10 cellular contexts compared by ENCODE assay signal in the genomic region with DNA sequence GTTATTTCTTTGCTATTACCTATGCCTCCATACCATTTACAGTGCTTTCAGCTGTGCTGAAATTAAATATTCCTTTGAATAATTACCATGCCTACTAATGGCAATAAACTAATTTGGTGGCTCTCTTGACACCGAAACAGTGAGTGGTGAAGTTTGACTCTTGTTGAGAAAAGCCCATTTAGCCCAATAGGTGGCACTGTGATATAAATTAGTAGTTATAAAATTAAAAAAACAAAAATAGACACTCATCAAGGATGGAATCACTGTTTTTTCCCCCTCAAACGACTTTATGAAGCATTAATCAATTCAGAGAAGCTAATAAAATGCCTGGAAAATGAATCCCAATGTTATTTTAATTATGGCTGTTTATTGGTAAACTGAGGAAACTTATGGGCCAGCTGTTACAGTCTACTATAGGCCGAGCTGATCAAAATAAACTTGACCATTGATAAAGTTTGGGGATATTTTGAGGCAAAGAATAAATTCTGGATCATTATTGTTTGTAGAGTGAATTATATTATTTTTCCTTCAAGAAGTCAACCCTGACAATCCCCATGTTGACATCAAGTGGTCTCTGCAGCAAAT.
DNase-seq lines count a peak whose midpoint lies in the region; ATAC-seq and TF ChIP-seq lines count a peak whose summit lies in the region.
"Had no signal": no experiment of that assay in that cellular context is flagged by ENCODE, and none has a peak within 500 bp of the region (broad histone marks: within the 10 kb centered on the region; RNA-seq: fewer than 3 reads in every experiment).

No MANE protein-coding gene starts in this region.

- no peaks in the 10 kb centered on the region for H3K9me2 ChIP-seq in SU-DHL-6 (replicated peaks; ENCODE audit: insufficient read depth, low read length)

- no peak overlapping the region for H3K4me2 ChIP-seq in SU-DHL-6 (ENCODE audit: low read depth, low read length, poor library complexity, severe bottlenecking)

- no peak overlapping the region for H3K4me3 ChIP-seq in AG10803 (ENCODE audit: low read length)
- no peak overlapping the region for H3K4me3 ChIP-seq in SU-DHL-6 (ENCODE audit: insufficient read depth, low read length, poor library complexity, severe bottlenecking)
- no peak overlapping the region for H3K4me3 ChIP-seq in kidney epithelial cell (ENCODE audit: low read depth, low read length)
- H3K4me3 ChIP-seq: ovary had no signal

- H2AFZ ChIP-seq in SU-DHL-6 (ENCODE audit: low read depth, low read length, severe bottlenecking) = no peak overlapping the region

- H3K36me3 ChIP-seq in SU-DHL-6 (ENCODE audit: low read length) = no peaks in the 10 kb centered on the region
- no peaks in the 10 kb centered on the region for H3K36me3 ChIP-seq in kidney epithelial cell (ENCODE audit: control insufficient read depth, insufficient read depth, low read length)
- H3K36me3 ChIP-seq: ovary had no signal

- 0 out of 2 replicates have a peak, but pooled peaks cover 4% of the 10 kb centered on the region for H3K27me3 ChIP-seq in SU-DHL-6 (ENCODE audit: low read length)
- no peaks in the 10 kb centered on the region for H3K27me3 ChIP-seq in kidney epithelial cell (ENCODE audit: control insufficient read depth, insufficient read depth, low read length)
- H3K27me3 ChIP-seq: ovary had no signal

- peak; percentile 11 for DNase-seq in AG10803 (ENCODE audit: low read depth)
- DNase-seq in HT-29 (ENCODE audit: low spot score) = peak; percentile 30
- DNase-seq in kidney epithelial cell (ENCODE audit: low read depth) = no peak
- DNase-seq in NCI-H226 = no peak
- no peak for DNase-seq in mucosa of gallbladder (ENCODE audit: low spot score)
- DNase-seq: activated naive CD4-positive, alpha-beta T cell treated with Interleukin-2 at 50 U/mL for 16 hours; ovary had no signal

- ATAC-seq in HG03025 (IDR thresholded peaks at IDR 0.05; ENCODE audit: low FRiP score, unreplicated experiment) (no peak), esophagus mucosa (no peak)

- H3K9ac ChIP-seq in SU-DHL-6 (ENCODE audit: low read length) = no peak overlapping the region

- no peaks in the 10 kb centered on the region for H3K79me2 ChIP-seq in SU-DHL-6 (ENCODE audit: insufficient read depth, low read length)

- no peak overlapping the region for H3K27ac ChIP-seq in SU-DHL-6 (ENCODE audit: low read depth, low read length)
- H3K27ac ChIP-seq: ovary had no signal

- no peaks in the 10 kb centered on the region for H3F3A ChIP-seq in SU-DHL-6 (ENCODE audit: insufficient read depth)

- peak; percentile 55 for TF ChIP-seq CTCF in AG10803 (conservative IDR thresholded peaks at IDR 0.05; ENCODE audit: low read length)
- TF ChIP-seq CTCF in SU-DHL-6 (IDR thresholded peaks at IDR 0.05; ENCODE audit: insufficient read depth, low read length, poor library complexity, severe bottlenecking) = peak; percentile 26
- peak; percentile 27 for TF ChIP-seq CTCF in kidney epithelial cell (IDR thresholded peaks at IDR 0.05; ENCODE audit: insufficient read depth, low read length, poor library complexity, severe bottlenecking)

- no peaks in the 10 kb centered on the region for H4K20me1 ChIP-seq in SU-DHL-6 (ENCODE audit: low read depth, low read length)

- no peaks in the 10 kb centered on the region for H3K9me3 ChIP-seq in SU-DHL-6 (ENCODE audit: insufficient read depth, low read length)
- H3K9me3 ChIP-seq: ovary had no signal

Comparison
In these comparisons a context has a peak if more than half of its experiments do, and no peak if none do; other contexts are left out.
1. DNase-seq: peak in AG10803 (single experiment) and HT-29 (single experiment); none in kidney epithelial cell (single experiment), NCI-H226 (single experiment) and mucosa of gallbladder (single experiment).
2. Peak in every context shown above with its lines, with median percentiles within 50 percentile points of each other: CTCF ChIP-seq.